ENCODE assay signal across 8 cellular contexts in genomic region chr12:132710062-132710421, GRCh38. TPM values are rescaled to one million over a fixed set of nuclear protein-coding genes. Genes with fewer than 3 reads are reported as not detected.
A peak's percentile ranks its signal among the peaks of the same experiment; 100 is the strongest.
DNase-seq lines count a peak whose midpoint lies in the region; ATAC-seq, FAIRE-seq and TF ChIP-seq lines count a peak whose summit lies in the region.

No MANE protein-coding gene starts in this region.

- H3K36me3 Mint-ChIP-seq in T-helper 2 cell treated with Interferon-gamma antibody and Interleukin-4, amounts not matched to agents 5 μg/mL and 100 μg/mL, for 36 hours (ENCODE audit: low read depth): peaks cover 14% of the 10 kb centered on the region
- no peaks in the 10 kb centered on the region for H3K36me3 Mint-ChIP-seq in osteocyte (ENCODE audit: unreplicated experiment)

- H3K27ac ChIP-seq in SU-DHL-6 (ENCODE audit: low read depth, low read length): peak overlapping the region; percentile 77
- H3K27ac ChIP-seq in fibroblast of lung (ENCODE audit: insufficient read depth, low read length): peak overlapping the region; percentile 8

- H3K4me1 ChIP-seq in fibroblast of lung (ENCODE audit: control insufficient read depth, extremely low read depth, insufficient read depth, low read length): no peaks in the 10 kb centered on the region

- H4K20me1 ChIP-seq in SU-DHL-6 (ENCODE audit: low read depth, low read length) (no peaks in the 10 kb centered on the region), fibroblast of lung (ENCODE audit: control insufficient read depth, extremely low read depth, insufficient read depth, low read length) (no peaks in the 10 kb centered on the region)

- H3K4me1 Mint-ChIP-seq in T-helper 2 cell treated with Interferon-gamma antibody and Interleukin-4, amounts not matched to agents 5 μg/mL and 100 μg/mL, for 36 hours (ENCODE audit: low read depth): peaks cover 18% of the 10 kb centered on the region
- H3K4me1 Mint-ChIP-seq in osteocyte (ENCODE audit: unreplicated experiment): peaks cover 14% of the 10 kb centered on the region

- H3K36me3 ChIP-seq in SU-DHL-6 (ENCODE audit: low read length): no peaks in the 10 kb centered on the region
- H3K36me3 ChIP-seq in fibroblast of lung (ENCODE audit: control insufficient read depth, insufficient read depth, low read length): peaks cover 1% of the 10 kb centered on the region

- H3K79me2 ChIP-seq in SU-DHL-6 (ENCODE audit: insufficient read depth, low read length): peaks cover 53% of the 10 kb centered on the region
- H3K79me2 ChIP-seq in fibroblast of lung (ENCODE audit: control insufficient read depth, insufficient read depth, low read length): peaks cover 30% of the 10 kb centered on the region

- H3K4me3 ChIP-seq in SU-DHL-6 (ENCODE audit: insufficient read depth, low read length, poor library complexity, severe bottlenecking): peak overlapping the region; percentile 97
- H3K4me3 ChIP-seq in fibroblast of lung (replicated peaks in 1 of 4; ENCODE audit: control extremely low read depth in 1 of 4, insufficient read depth in 1 of 4, low read depth in 3 of 4, low read length in 4 of 4): peak overlapping the region; percentile 51 to 92 (median 77)

- H3K27ac Mint-ChIP-seq in T-helper 2 cell treated with Interferon-gamma antibody and Interleukin-4, amounts not matched to agents 5 μg/mL and 100 μg/mL, for 36 hours: peak overlapping the region; percentile 88
- H3K27ac Mint-ChIP-seq in osteocyte (ENCODE audit: unreplicated experiment): peak overlapping the region; percentile 54

- no peak for TF ChIP-seq CTCF in SU-DHL-6 (IDR thresholded peaks at IDR 0.05; ENCODE audit: insufficient read depth, low read length, poor library complexity, severe bottlenecking)
- no peak for TF ChIP-seq CTCF in fibroblast of lung (conservative IDR thresholded peaks at IDR 0.05 in 1 of 2, IDR thresholded peaks at IDR 0.05 in 1 of 2; ENCODE audit: low read depth in 1 of 2, low read length in 2 of 2)
- no peak for TF ChIP-seq CTCF in osteocyte (IDR thresholded peaks at IDR 0.05)

- H3K9me3 ChIP-seq in SU-DHL-6 (ENCODE audit: insufficient read depth, low read length) (no peaks in the 10 kb centered on the region), fibroblast of lung (ENCODE audit: control insufficient read depth, insufficient read depth, low read depth, low read length) (no peaks in the 10 kb centered on the region)

- DNase-seq in T-helper 2 cell treated with Interferon-gamma antibody and Interleukin-4, amounts not matched to agents 5 μg/mL and 100 μg/mL, for 36 hours (ENCODE audit: low spot score): peak; percentile 21
- DNase-seq in T-helper 2 cell (no peak), fibroblast of lung (ENCODE audit: low read depth in 2 of 2) (no peak), osteocyte (ENCODE audit: extremely low spot score, unreplicated experiment) (no peak), kidney tubule cell (ENCODE audit: low spot score) (no peak), frontal cortex (ENCODE audit: low spot score in 2 of 2) (no peak)

- peak overlapping the region; percentile 91 for H3K4me2 ChIP-seq in SU-DHL-6 (ENCODE audit: low read depth, low read length, poor library complexity, severe bottlenecking)
- peak overlapping the region; percentile 65 for H3K4me2 ChIP-seq in fibroblast of lung (ENCODE audit: extremely low read depth, insufficient read depth, low read length)

- no peak for FAIRE-seq in frontal cortex (lab: Jason Lieb, UNC)

- H3K27me3 Mint-ChIP-seq in T-helper 2 cell treated with Interferon-gamma antibody and Interleukin-4, amounts not matched to agents 5 μg/mL and 100 μg/mL, for 36 hours (ENCODE audit: low read depth): no peaks in the 10 kb centered on the region
- no peaks in the 10 kb centered on the region for H3K27me3 Mint-ChIP-seq in osteocyte (ENCODE audit: unreplicated experiment)

- H3K9ac ChIP-seq in SU-DHL-6 (ENCODE audit: low read length) (peak overlapping the region; percentile 88), fibroblast of lung (ENCODE audit: insufficient read depth, low read length) (peak overlapping the region; percentile 58)

- H3K9me2 ChIP-seq in SU-DHL-6 (replicated peaks; ENCODE audit: insufficient read depth, low read length): no peaks in the 10 kb centered on the region

- H3K27me3 ChIP-seq in SU-DHL-6 (ENCODE audit: low read length): no peaks in the 10 kb centered on the region
- no peaks in the 10 kb centered on the region for H3K27me3 ChIP-seq in fibroblast of lung (ENCODE audit: control insufficient read depth, insufficient read depth, low read length)

- peak; percentile 32 for ATAC-seq in HG02870 (IDR thresholded peaks at IDR 0.05; ENCODE audit: unreplicated experiment)

- H3K9me3 Mint-ChIP-seq in T-helper 2 cell treated with Interferon-gamma antibody and Interleukin-4, amounts not matched to agents 5 μg/mL and 100 μg/mL, for 36 hours: no peaks in the 10 kb centered on the region
- no peaks in the 10 kb centered on the region for H3K9me3 Mint-ChIP-seq in osteocyte (ENCODE audit: unreplicated experiment)

- peak overlapping the region; percentile 95 for H3K4me3 Mint-ChIP-seq in T-helper 2 cell treated with Interferon-gamma antibody and Interleukin-4, amounts not matched to agents 5 μg/mL and 100 μg/mL, for 36 hours
- H3K4me3 Mint-ChIP-seq in osteocyte (ENCODE audit: unreplicated experiment): peak overlapping the region; percentile 82

- peak overlapping the region; percentile 75 for H2AFZ ChIP-seq in SU-DHL-6 (ENCODE audit: low read depth, low read length, severe bottlenecking)
- peak overlapping the region; percentile 15 for H2AFZ ChIP-seq in fibroblast of lung (ENCODE audit: low read length)

- peaks cover 23% of the 10 kb centered on the region for H3F3A ChIP-seq in SU-DHL-6 (ENCODE audit: insufficient read depth)

RNA-seq across cellular contexts. Expression of gene PGAM5, which starts 0.6 kb away (rescaled TPM):
- total RNA-seq in fibroblast of lung (27.1 and 27.7 TPM in 2 replicates), osteocyte (23.6 and 24.5 TPM in 2 replicates), frontal cortex (31.0 TPM)
- 9.8 and 20.2 TPM in 2 replicates for polyA plus RNA-seq in fibroblast of lung
- 15.6 and 30.3 TPM in 2 replicates for polyA plus RNA-seq in fibroblast of lung (2012)
- 28.4 and 75.8 TPM in 2 replicates for polyA minus RNA-seq in fibroblast of lung (ENCODE audit: low replicate concordance)

RNA-seq across cellular contexts. Expression of gene PXMP2, which starts 22.7 kb away (rescaled TPM):
- total RNA-seq in fibroblast of lung (10.6 and 11.3 TPM in 2 replicates), osteocyte (25.6 and 28.1 TPM in 2 replicates), frontal cortex (15.9 TPM)
- 14.5 and 15.4 TPM in 2 replicates for polyA plus RNA-seq in fibroblast of lung
- 21.2 and 26.1 TPM in 2 replicates for polyA plus RNA-seq in fibroblast of lung (2012)
- 10.0 and 41.0 TPM in 2 replicates for polyA minus RNA-seq in fibroblast of lung (ENCODE audit: low replicate concordance)

RNA-seq across cellular contexts. Expression of gene POLE, which starts 22.9 kb away (rescaled TPM):
- total RNA-seq in fibroblast of lung: 9.0 and 9.6 TPM in 2 replicates
- 6.2 and 13.4 TPM in 2 replicates for polyA plus RNA-seq in fibroblast of lung
- 6.7 and 17.3 TPM in 2 replicates for polyA plus RNA-seq in fibroblast of lung (2012)
- 55.5 and 96.7 TPM in 2 replicates for polyA minus RNA-seq in fibroblast of lung (ENCODE audit: low replicate concordance)
- total RNA-seq in osteocyte: 72.5 and 74.4 TPM in 2 replicates
- 26.9 TPM for total RNA-seq in frontal cortex

RNA-seq across cellular contexts. Expression of gene ANKLE2, which starts 51.6 kb away (rescaled TPM):
- total RNA-seq in fibroblast of lung: 45.5 and 55.8 TPM in 2 replicates
- 54.5 and 55.9 TPM in 2 replicates for polyA plus RNA-seq in fibroblast of lung
- polyA plus RNA-seq in fibroblast of lung (2012): 45.9 and 53.9 TPM in 2 replicates
- polyA minus RNA-seq in fibroblast of lung (ENCODE audit: low replicate concordance): 289 and 656 TPM in 2 replicates
- total RNA-seq in osteocyte: 69.5 and 70.0 TPM in 2 replicates
- total RNA-seq in frontal cortex: 44.8 TPM
